ENCODE assay signal across 8 cellular contexts in genomic region chr9:32524558-32525461, GRCh38. TPM values are rescaled to one million over a fixed set of nuclear protein-coding genes. Genes with fewer than 3 reads are reported as not detected.
DNase-seq lines count a peak whose midpoint lies in the region; ATAC-seq and TF ChIP-seq lines count a peak whose summit lies in the region.

No MANE protein-coding gene starts in this region.

- in situ Hi-C loops in GM13977 (cut with MboI; ENCODE audit: low pct_unique_long_range_greater_than_20kb, low sequenced_read_pairs, unreplicated experiment): no loop called here

- H3K27ac Mint-ChIP-seq in activated CD4-positive, alpha-beta T cell treated with anti-CD3 and anti-CD28 coated beads, Interleukin-2, amount 10 ng/mL, durations not matched to agents 7 days and 5 days: peak overlapping the region; percentile 96

- CTCF ChIA-PET in activated CD4-positive, alpha-beta T cell treated with anti-CD3 and anti-CD28 coated beads, Interleukin-2, amount 10 ng/mL, durations not matched to agents 7 days and 5 days (lab: Charles Lee): interaction anchor here (1.1 to 2.6 kb wide), 9 partner anchors 8 to 146 kb away, joined by 3 to 13 read pairs (median 6); partner anchors contain the start of gene NDUFB6

- peaks cover 3% of the 10 kb centered on the region for H3K4me1 ChIP-seq in rectal smooth muscle tissue (ENCODE audit: control insufficient read depth, insufficient read depth, low read length)

- H3K4me3 ChIP-seq in fibroblast of villous mesenchyme (ENCODE audit: low read depth, low read length) (peak overlapping the region; percentile 80), rectal smooth muscle tissue (ENCODE audit: low read length) (peak overlapping the region; percentile 94)

- TF ChIP-seq CTCF in GM13977 (IDR thresholded peaks at IDR 0.05; ENCODE audit: extremely low read depth, insufficient read depth, missing control alignments) (no peak), fibroblast of villous mesenchyme (IDR thresholded peaks at IDR 0.05; ENCODE audit: insufficient read depth, low read depth, low read length) (no peak)

- H3K27ac ChIP-seq in rectal smooth muscle tissue (ENCODE audit: low read depth, low read length): peak overlapping the region; percentile 92

- H3K27me3 Mint-ChIP-seq in activated CD4-positive, alpha-beta T cell treated with anti-CD3 and anti-CD28 coated beads, Interleukin-2, amount 10 ng/mL, durations not matched to agents 7 days and 5 days: no peaks in the 10 kb centered on the region

- H3K36me3 ChIP-seq in rectal smooth muscle tissue (ENCODE audit: control insufficient read depth, insufficient read depth, low read length): no peaks in the 10 kb centered on the region

- peaks cover 52% of the 10 kb centered on the region for H3K36me3 Mint-ChIP-seq in activated CD4-positive, alpha-beta T cell treated with anti-CD3 and anti-CD28 coated beads, Interleukin-2, amount 10 ng/mL, durations not matched to agents 7 days and 5 days (ENCODE audit: low read depth)

- H3K27me3 ChIP-seq in rectal smooth muscle tissue (ENCODE audit: control insufficient read depth, insufficient read depth, low read length): no peaks in the 10 kb centered on the region

- peak overlapping the region; percentile 93 for H3K4me3 Mint-ChIP-seq in activated CD4-positive, alpha-beta T cell treated with anti-CD3 and anti-CD28 coated beads, Interleukin-2, amount 10 ng/mL, durations not matched to agents 7 days and 5 days

- ATAC-seq in HG03469 (IDR thresholded peaks at IDR 0.05; ENCODE audit: unreplicated experiment): peak; percentile 26
- ATAC-seq in GM21526 (IDR thresholded peaks at IDR 0.05; ENCODE audit: low FRiP score, unreplicated experiment): no peak

- DNase-seq in GM13977 (ENCODE audit: low spot score) (peak; percentile 16), fibroblast of villous mesenchyme (ENCODE audit: low read depth) (peak; percentile 9), SHP77 treated with DMSO at 0.1 percent for 48 hours (lab: John Stamatoyannopoulos, UW) (no peak), OCI-M2 (lab: John Stamatoyannopoulos, UW; ENCODE audit: unreplicated experiment) (no peak)
- peak; percentile 29 for DNase-seq in activated CD4-positive, alpha-beta T cell treated with anti-CD3 and anti-CD28 coated beads, Interleukin-2, amount 10 ng/mL, durations not matched to agents 7 days and 5 days

- H3K9me3 Mint-ChIP-seq in activated CD4-positive, alpha-beta T cell treated with anti-CD3 and anti-CD28 coated beads, Interleukin-2, amount 10 ng/mL, durations not matched to agents 7 days and 5 days: peaks cover 24% of the 10 kb centered on the region

- H3K4me1 Mint-ChIP-seq in activated CD4-positive, alpha-beta T cell treated with anti-CD3 and anti-CD28 coated beads, Interleukin-2, amount 10 ng/mL, durations not matched to agents 7 days and 5 days: peaks cover 52% of the 10 kb centered on the region

- POLR2A ChIA-PET in activated CD4-positive, alpha-beta T cell treated with anti-CD3 and anti-CD28 coated beads, Interleukin-2, amount 10 ng/mL, durations not matched to agents 7 days and 5 days (lab: Charles Lee): interaction anchor here (0.6 to 2.5 kb wide), 2 partner anchors 17 to 26 kb away, joined by 3 to 7 read pairs; no protein-coding TSS in a partner anchor

- H3K9ac ChIP-seq in rectal smooth muscle tissue (ENCODE audit: low read length): peak overlapping the region; percentile 16

RNA-seq across cellular contexts. Expression of gene RIGI, which starts 1.2 kb away (rescaled TPM):
- total RNA-seq in activated CD4-positive, alpha-beta T cell treated with anti-CD3 and anti-CD28 coated beads, Interleukin-2, amount 10 ng/mL, durations not matched to agents 7 days and 5 days: 10 to 100 TPM; 26.9 to 28.5 TPM
- 8.7 and 22.0 TPM in 2 replicates for total RNA-seq in fibroblast of villous mesenchyme

RNA-seq across cellular contexts. Expression of gene SMIM27, which starts 27.3 kb away (rescaled TPM):
- total RNA-seq in activated CD4-positive, alpha-beta T cell treated with anti-CD3 and anti-CD28 coated beads, Interleukin-2, amount 10 ng/mL, durations not matched to agents 7 days and 5 days: 10 to 100 TPM; 17.1 to 20.0 TPM
- 1.7 and 2.6 TPM in 2 replicates for total RNA-seq in fibroblast of villous mesenchyme

RNA-seq across cellular contexts. Expression of gene TOPORS, which starts 27.6 kb away (rescaled TPM):
- total RNA-seq in activated CD4-positive, alpha-beta T cell treated with anti-CD3 and anti-CD28 coated beads, Interleukin-2, amount 10 ng/mL, durations not matched to agents 7 days and 5 days: 10 to 100 TPM; 12.7 to 15.1 TPM
- total RNA-seq in fibroblast of villous mesenchyme: 25.1 and 44.5 TPM in 2 replicates

RNA-seq across cellular contexts. Expression of gene NDUFB6, which starts 48.1 kb away (rescaled TPM):
- 10 to 100 TPM; 35.5 to 44.9 TPM for total RNA-seq in activated CD4-positive, alpha-beta T cell treated with anti-CD3 and anti-CD28 coated beads, Interleukin-2, amount 10 ng/mL, durations not matched to agents 7 days and 5 days
- 35.8 and 43.6 TPM in 2 replicates for total RNA-seq in fibroblast of villous mesenchyme

Comparison
In these comparisons a context has a peak if more than half of its experiments do, and no peak if none do; other contexts are left out.
1. DNase-seq: peak in GM13977 (single experiment), activated CD4-positive, alpha-beta T cell treated with anti-CD3 and anti-CD28 coated beads, Interleukin-2, amount 10 ng/mL, durations not matched to agents 7 days and 5 days (single experiment) and fibroblast of villous mesenchyme (single experiment); none in SHP77 treated with DMSO at 0.1 percent for 48 hours (single experiment) and OCI-M2 (single experiment).